In the genomic region with DNA sequence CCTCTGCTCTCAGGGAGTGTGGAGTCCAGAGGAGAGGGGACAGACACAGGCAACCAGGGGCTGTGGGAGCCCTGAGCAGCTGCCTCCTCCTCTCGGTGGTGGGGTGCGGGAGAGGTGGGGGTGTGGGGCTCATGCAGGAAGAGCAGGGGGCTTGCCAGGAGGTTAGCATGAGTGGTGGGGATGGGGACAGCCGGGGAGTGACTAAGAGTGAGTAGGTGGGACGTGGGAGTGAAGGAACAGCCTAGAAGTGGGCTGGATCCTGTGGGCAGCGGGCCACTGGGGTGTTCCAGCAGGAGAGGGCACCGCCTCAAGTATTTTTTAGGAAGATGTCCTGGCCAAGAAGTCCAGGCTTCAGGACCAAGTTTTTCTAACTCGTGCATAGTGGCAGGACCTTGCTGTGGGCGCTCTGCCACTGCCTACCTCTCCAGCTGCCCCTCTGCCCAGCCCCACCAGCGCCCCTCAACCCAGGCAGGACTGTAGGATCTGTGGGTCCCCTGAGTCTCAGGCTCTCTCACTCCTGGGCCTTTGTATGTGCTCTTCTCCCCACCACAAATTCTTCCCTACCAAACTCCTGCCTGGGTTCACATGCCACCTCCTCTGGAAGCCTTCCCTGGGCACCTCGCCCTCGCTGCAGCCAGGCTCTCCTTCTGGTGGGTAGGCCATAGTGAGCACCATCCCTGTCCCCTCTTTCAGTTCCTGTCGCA, we compare ENCODE assay signal across 27 cellular contexts. TPM values are rescaled to one million over a fixed set of nuclear protein-coding genes. Genes with fewer than 3 reads are reported as not detected.
"Had no signal": no experiment of that assay in that cellular context is flagged by ENCODE, and none has a peak within 500 bp of the region (broad histone marks: within the 10 kb centered on the region; RNA-seq: fewer than 3 reads in every experiment).

No MANE protein-coding gene starts in this region.

- H3K36me3 Mint-ChIP-seq: activated CD4-positive, alpha-beta memory T cell treated with anti-CD3 and anti-CD28 coated beads for 36 hours; activated naive CD8-positive, alpha-beta T cell treated with anti-CD3 and anti-CD28 coated beads, Interleukin-2, amount 10 ng/mL, durations not matched to agents 7 days and 5 days; memory B cell; stimulated activated memory B cell treated with anti-CD40 and anti-IgM and Interleukin-4, amounts not matched to agents 10 μg/mL and 1 μg/mL and 100 μg/mL, for 72 hours; WTC11 had no signal

- H3K4me1 ChIP-seq: left lung, stomach, testis, uterus had no signal

- H3K27ac ChIP-seq: cardiac muscle cell, left lung, stomach, testis, uterus had no signal

- FAIRE-seq: endometrium, keratinocyte, small intestine had no signal

- H3K27ac Mint-ChIP-seq: activated CD4-positive, alpha-beta memory T cell treated with anti-CD3 and anti-CD28 coated beads for 36 hours; activated naive CD4-positive, alpha-beta T cell treated with anti-CD3 and anti-CD28 coated beads for 36 hours; activated naive CD8-positive, alpha-beta T cell treated with anti-CD3 and anti-CD28 coated beads, Interleukin-2, amount 10 ng/mL, durations not matched to agents 7 days and 5 days; activated T-cell treated with anti-CD3 and anti-CD28 coated beads, Interleukin-2, amount 50 U/mL, for 72 hours; dendritic cell treated with granulocyte-macrophage colony-stimulating factor and Interleukin-4, amounts not matched to agents 40 ng/mL and 50 ng/mL, for 4 days; memory B cell; nephron; stimulated activated memory B cell treated with anti-CD40 and anti-IgM and Interleukin-4, amounts not matched to agents 10 μg/mL and 1 μg/mL and 100 μg/mL, for 72 hours; T-helper 1 cell treated with Interleukin-12 subunit alpha and Interleukin-12 subunit beta and Interleukin-4 antibody, amounts not matched to agents 30 μg/mL and 1 μg/mL, for 36 hours; WTC11 had no signal

- H3K4me3 ChIP-seq: cardiac muscle cell, left lung, stomach, testis, uterus had no signal

- ATAC-seq: activated T-cell treated with anti-CD3 and anti-CD28 coated beads, Interleukin-2, amount 50 U/mL, for 72 hours; left lung; sciatic nerve; stimulated activated memory B cell treated with anti-CD40 and anti-IgM and Interleukin-4, amounts not matched to agents 10 μg/mL and 1 μg/mL and 100 μg/mL, for 72 hours; WTC11 had no signal

- H3K4me3 Mint-ChIP-seq: activated CD4-positive, alpha-beta memory T cell treated with anti-CD3 and anti-CD28 coated beads for 36 hours; activated naive CD4-positive, alpha-beta T cell treated with anti-CD3 and anti-CD28 coated beads for 36 hours; activated naive CD8-positive, alpha-beta T cell treated with anti-CD3 and anti-CD28 coated beads, Interleukin-2, amount 10 ng/mL, durations not matched to agents 7 days and 5 days; activated T-cell treated with anti-CD3 and anti-CD28 coated beads, Interleukin-2, amount 50 U/mL, for 72 hours; dendritic cell treated with granulocyte-macrophage colony-stimulating factor and Interleukin-4, amounts not matched to agents 40 ng/mL and 50 ng/mL, for 4 days; memory B cell; nephron; stimulated activated memory B cell treated with anti-CD40 and anti-IgM and Interleukin-4, amounts not matched to agents 10 μg/mL and 1 μg/mL and 100 μg/mL, for 72 hours; T-helper 1 cell treated with Interleukin-12 subunit alpha and Interleukin-12 subunit beta and Interleukin-4 antibody, amounts not matched to agents 30 μg/mL and 1 μg/mL, for 36 hours; WTC11 had no signal

- H3K4me1 Mint-ChIP-seq: nephron; stimulated activated memory B cell treated with anti-CD40 and anti-IgM and Interleukin-4, amounts not matched to agents 10 μg/mL and 1 μg/mL and 100 μg/mL, for 72 hours had no signal

- H3K9me3 Mint-ChIP-seq: activated CD4-positive, alpha-beta memory T cell treated with anti-CD3 and anti-CD28 coated beads for 36 hours; activated naive CD4-positive, alpha-beta T cell treated with anti-CD3 and anti-CD28 coated beads for 36 hours; activated naive CD8-positive, alpha-beta T cell treated with anti-CD3 and anti-CD28 coated beads, Interleukin-2, amount 10 ng/mL, durations not matched to agents 7 days and 5 days; activated T-cell treated with anti-CD3 and anti-CD28 coated beads, Interleukin-2, amount 50 U/mL, for 72 hours; dendritic cell treated with granulocyte-macrophage colony-stimulating factor and Interleukin-4, amounts not matched to agents 40 ng/mL and 50 ng/mL, for 4 days; memory B cell; nephron; stimulated activated memory B cell treated with anti-CD40 and anti-IgM and Interleukin-4, amounts not matched to agents 10 μg/mL and 1 μg/mL and 100 μg/mL, for 72 hours; T-helper 1 cell treated with Interleukin-12 subunit alpha and Interleukin-12 subunit beta and Interleukin-4 antibody, amounts not matched to agents 30 μg/mL and 1 μg/mL, for 36 hours; WTC11 had no signal

- H3K27me3 ChIP-seq: cardiac muscle cell, left lung, testis, uterus had no signal

- H3K36me3 ChIP-seq: cardiac muscle cell, left lung, stomach, uterus had no signal

- H3K9me3 ChIP-seq: left lung, stomach, testis, uterus had no signal

- DNase-seq: activated CD4-positive, alpha-beta memory T cell treated with anti-CD3 and anti-CD28 coated beads for 36 hours; activated effector memory CD4-positive, alpha-beta T cell treated with Interleukin-2 at 50 U/mL for 16 hours; activated naive CD4-positive, alpha-beta T cell treated with anti-CD3 and anti-CD28 coated beads for 36 hours; activated naive CD8-positive, alpha-beta T cell treated with anti-CD3 and anti-CD28 coated beads, Interleukin-2, amount 10 ng/mL, durations not matched to agents 7 days and 5 days; activated T-cell treated with anti-CD3 and anti-CD28 coated beads, Interleukin-2, amount 50 U/mL, for 72 hours; amniotic stem cell; effector CD4-positive, alpha-beta T cell; left lung; nucleus accumbens; small intestine; stimulated activated CD4-positive, alpha-beta T cell treated with anti-CD3 and anti-CD28 coated beads, Interleukin-15, amount 100 ng/mL, for 24 hours; stomach; T1000; testis; trophoblast cell; uterus had no signal

RNA-seq across cellular contexts. Expression of a gene that starts 18.8 kb away (rescaled TPM):
- total RNA-seq: activated CD4-positive, alpha-beta memory T cell treated with anti-CD3 and anti-CD28 coated beads for 36 hours; activated naive CD4-positive, alpha-beta T cell treated with anti-CD3 and anti-CD28 coated beads for 36 hours; activated naive CD8-positive, alpha-beta T cell treated with anti-CD3 and anti-CD28 coated beads, Interleukin-2, amount 10 ng/mL, durations not matched to agents 7 days and 5 days; activated T-cell treated with anti-CD3 and anti-CD28 coated beads, Interleukin-2, amount 50 U/mL, for 72 hours; cardiac muscle cell; epithelial cell of proximal tubule; sciatic nerve; uterus had no signal
- polyA plus RNA-seq: keratinocyte had no signal
